17 cellular contexts compared by ENCODE assay signal in genomic region chr12:20269352-20270067, GRCh38.
DNase-seq lines count a peak whose midpoint lies in the region; TF ChIP-seq lines count a peak whose summit lies in the region.
"Had no signal": no experiment of that assay in that cellular context is flagged by ENCODE, and none has a peak within 500 bp of the region (broad histone marks: within the 10 kb centered on the region; RNA-seq: fewer than 3 reads in every experiment).

No MANE protein-coding gene starts in this region.

- H3K9me3 ChIP-seq in left ventricle myocardium inferior (replicated peaks) (no peaks in the 10 kb centered on the region), muscle layer of colon (ENCODE audit: low read length) (no peaks in the 10 kb centered on the region), uterus (no peaks in the 10 kb centered on the region)

- no peaks in the 10 kb centered on the region for H3K27me3 ChIP-seq in left ventricle myocardium inferior (ENCODE audit: low read depth)
- H3K27me3 ChIP-seq in muscle layer of colon (ENCODE audit: control insufficient read depth in 1 of 2, insufficient read depth in 2 of 2, low read length in 2 of 2), result no peaks in the 10 kb centered on the region
- no peaks in the 10 kb centered on the region for H3K27me3 ChIP-seq in brain microvascular endothelial cell (replicated peaks)
- no peaks in the 10 kb centered on the region for H3K27me3 ChIP-seq in uterus

- no peak overlapping the region for H3K9ac ChIP-seq in muscle layer of colon (ENCODE audit: low read length)

- no peaks in the 10 kb centered on the region for H3K36me3 ChIP-seq in left ventricle myocardium inferior
- H3K36me3 ChIP-seq in muscle layer of colon (ENCODE audit: insufficient read depth, low read length), result no peaks in the 10 kb centered on the region
- no peaks in the 10 kb centered on the region for H3K36me3 ChIP-seq in brain microvascular endothelial cell (replicated peaks)
- no peaks in the 10 kb centered on the region for H3K36me3 ChIP-seq in uterus

- H3K4me3 ChIP-seq in left ventricle myocardium inferior (no peak overlapping the region), fibroblast of villous mesenchyme (ENCODE audit: low read depth, low read length) (no peak overlapping the region), muscle layer of colon (ENCODE audit: low read depth in 1 of 2, low read length in 2 of 2) (no peak overlapping the region), brain microvascular endothelial cell (ENCODE audit: low read depth, low read length) (no peak overlapping the region), uterus (no peak overlapping the region)
- H3K4me3 ChIP-seq: GM12878 had no signal

- peak overlapping the region; percentile 90 for H3K27ac ChIP-seq in left ventricle myocardium inferior (replicated peaks)
- H3K27ac ChIP-seq in muscle layer of colon (ENCODE audit: low read depth, low read length), result peak overlapping the region; percentile 3
- no peak overlapping the region for H3K27ac ChIP-seq in brain microvascular endothelial cell
- H3K27ac ChIP-seq in uterus, result peak overlapping the region in 1 of 2 donors; percentile 17

- intact Hi-C loops in left ventricle myocardium inferior (cut with micrococcal nuclease), result no loop called here
- intact Hi-C loops in cardiac septum (cut with DNase I), result no loop called here
- intact Hi-C loops in uterus (cut with DNase I; ENCODE audit: low total_unique reads), result no loop called here

- in situ Hi-C loops in brain microvascular endothelial cell (cut with HindIII; ENCODE audit: low pct_ligation_motif_present, low sequenced_read_pairs), result no loop called here

- TF ChIP-seq CTCF in left ventricle myocardium inferior (IDR thresholded peaks at IDR 0.05; ENCODE audit: borderline replicate concordance) (no peak), fibroblast of villous mesenchyme (IDR thresholded peaks at IDR 0.05; ENCODE audit: insufficient read depth, low read depth, low read length) (no peak), brain microvascular endothelial cell (IDR thresholded peaks at IDR 0.05; ENCODE audit: low read depth, low read length, missing control alignments) (no peak), uterus (IDR thresholded peaks at IDR 0.05) (no peak)

- no peak for TF ChIP-seq POLR2A in uterus (IDR thresholded peaks at IDR 0.05)

- H3K4me1 ChIP-seq in left ventricle myocardium inferior, result peaks cover 42% of the 10 kb centered on the region
- peaks cover 34% of the 10 kb centered on the region for H3K4me1 ChIP-seq in muscle layer of colon (ENCODE audit: insufficient read depth, low read length)
- no peaks in the 10 kb centered on the region for H3K4me1 ChIP-seq in uterus

- no peak for DNase-seq in left ventricle myocardium inferior
- no peak for DNase-seq in cardiac septum (ENCODE audit: low spot score)
- DNase-seq in fibroblast of villous mesenchyme (ENCODE audit: low read depth), result peak; percentile 34
- DNase-seq in brain microvascular endothelial cell, result no peak
- DNase-seq in uterus, result no peak
- no peak for DNase-seq in NCI-H2107 (lab: John Stamatoyannopoulos, UW)
- DNase-seq: AML-193; CD4-positive, CD25-positive, alpha-beta regulatory T cell; DMS79; HCEC 1CT; Karpas-422; MM.1S; NCI-H1105 treated with DMSO at 0.1 percent for 48 hours; NCI-H187; NCI-H446 had no signal
